ENCODE assay signal across 18 cellular contexts in the genomic region with DNA sequence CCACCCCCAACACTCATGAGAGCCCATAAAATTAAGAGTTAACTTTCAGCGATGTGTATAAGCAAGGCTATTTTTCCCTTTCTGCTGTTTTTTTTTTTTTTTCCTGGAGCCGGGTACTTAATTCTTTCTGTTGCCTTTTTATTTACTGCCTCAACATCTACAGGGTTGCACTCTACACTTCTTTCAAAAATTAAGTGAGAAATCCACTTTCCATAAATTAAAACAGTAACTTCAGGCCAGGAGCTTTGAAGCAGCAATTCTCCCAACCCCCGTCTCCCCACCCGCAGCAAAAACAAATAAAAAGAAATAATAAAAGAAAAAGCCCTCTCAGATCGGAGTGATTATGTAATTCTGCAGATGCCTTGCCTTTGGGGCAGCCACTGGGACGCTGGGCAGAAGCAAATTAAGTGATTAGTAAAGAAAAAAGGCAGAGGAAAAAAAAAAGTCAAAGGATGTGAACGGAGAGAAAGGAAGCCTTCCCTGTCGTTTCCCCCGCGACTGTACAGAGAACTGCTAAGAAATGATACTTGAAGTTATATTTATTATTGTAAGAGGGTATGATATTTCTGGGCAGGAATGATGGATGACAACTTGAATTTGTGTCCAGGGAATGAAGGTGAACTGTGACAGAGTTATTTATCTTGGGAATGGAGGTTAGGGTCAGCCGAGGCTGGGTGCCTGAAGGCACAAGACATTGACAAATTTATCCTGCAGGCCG.
DNase-seq lines count a peak whose midpoint lies in the region; ATAC-seq and TF ChIP-seq lines count a peak whose summit lies in the region.
"Had no signal": no experiment of that assay in that cellular context is flagged by ENCODE, and none has a peak within 500 bp of the region (broad histone marks: within the 10 kb centered on the region; RNA-seq: fewer than 3 reads in every experiment).

No MANE protein-coding gene starts in this region.

- intact Hi-C loops in Right ventricle myocardium inferior (cut with DNase I): loop anchor here (5.0 to 10.0 kb wide), 2 partner anchors 120 to 512 kb away; no protein-coding TSS in a partner anchor
- intact Hi-C loops in Calu3 (cut with micrococcal nuclease; ENCODE audit: unreplicated experiment): loop anchor here (10.0 kb wide), 2 partner anchors 770 to 950 kb away; no protein-coding TSS in a partner anchor

- H3K4me1 ChIP-seq in cardiac muscle cell (ENCODE audit: low read depth): peaks cover 17% of the 10 kb centered on the region

- peak overlapping the region; percentile 82 for H3K27ac Mint-ChIP-seq in endothelial cell (ENCODE audit: unreplicated experiment)
- no peak overlapping the region for H3K27ac Mint-ChIP-seq in neural crest cell (ENCODE audit: unreplicated experiment)
- no peak overlapping the region for H3K27ac Mint-ChIP-seq in Calu3 (ENCODE audit: unreplicated experiment)
- H3K27ac Mint-ChIP-seq: activated CD4-positive, alpha-beta T cell treated with anti-CD3 and anti-CD28 coated beads, Interleukin-2, amount 10 ng/mL, durations not matched to agents 24 days and 14 days had no signal

- H3K9me3 Mint-ChIP-seq in endothelial cell (ENCODE audit: unreplicated experiment) (no peaks in the 10 kb centered on the region), neural crest cell (no peaks in the 10 kb centered on the region), Calu3 (ENCODE audit: low read depth, unreplicated experiment) (no peaks in the 10 kb centered on the region)
- H3K9me3 Mint-ChIP-seq: activated CD4-positive, alpha-beta T cell treated with anti-CD3 and anti-CD28 coated beads, Interleukin-2, amount 10 ng/mL, durations not matched to agents 24 days and 14 days had no signal

- CTCF ChIA-PET in Calu3 (lab: Charles Lee): interaction anchor here (0.7 kb wide), 1 partner anchor 20 kb away, joined by 3 read pairs; no protein-coding TSS in a partner anchor

- TF ChIP-seq CTCF in cardiac muscle cell (IDR thresholded peaks at IDR 0.05; ENCODE audit: low read depth, low read length): no peak
- no peak for TF ChIP-seq CTCF in endothelial cell (IDR thresholded peaks at IDR 0.05; ENCODE audit: unreplicated experiment)
- no peak for TF ChIP-seq CTCF in neural crest cell (conservative IDR thresholded peaks at IDR 0.05)
- no peak for TF ChIP-seq CTCF in Calu3 (IDR thresholded peaks at IDR 0.05; ENCODE audit: unreplicated experiment)

- H3K4me3 ChIP-seq in cardiac muscle cell: no peak overlapping the region
- H3K4me3 ChIP-seq: ovary had no signal

- H3K4me1 Mint-ChIP-seq in endothelial cell (ENCODE audit: unreplicated experiment) (peaks cover 32% of the 10 kb centered on the region), neural crest cell (peaks cover 38% of the 10 kb centered on the region), Calu3 (ENCODE audit: low read depth, unreplicated experiment) (peaks cover 20% of the 10 kb centered on the region)
- H3K4me1 Mint-ChIP-seq: activated CD4-positive, alpha-beta T cell treated with anti-CD3 and anti-CD28 coated beads, Interleukin-2, amount 10 ng/mL, durations not matched to agents 24 days and 14 days had no signal

- no peaks in the 10 kb centered on the region for H3K36me3 ChIP-seq in cardiac muscle cell
- H3K36me3 ChIP-seq: gastrocnemius medialis, ovary had no signal

- H3K27me3 Mint-ChIP-seq in endothelial cell (ENCODE audit: unreplicated experiment) (peaks cover 10% of the 10 kb centered on the region), neural crest cell (ENCODE audit: low read depth) (peaks cover 5% of the 10 kb centered on the region), Calu3 (ENCODE audit: unreplicated experiment) (no peaks in the 10 kb centered on the region)
- H3K27me3 Mint-ChIP-seq: activated CD4-positive, alpha-beta T cell treated with anti-CD3 and anti-CD28 coated beads, Interleukin-2, amount 10 ng/mL, durations not matched to agents 24 days and 14 days had no signal

- no peak for ATAC-seq in Right ventricle myocardium inferior
- ATAC-seq: left lobe of liver had no signal

- H3K27ac ChIP-seq in cardiac muscle cell: peak overlapping the region; percentile 26
- H3K27ac ChIP-seq: ovary had no signal

- BruUV-seq in Calu3 (replicated peaks; lab: Mats Ljungman, UMichigan): no TSS peak

- H3K27me3 ChIP-seq in cardiac muscle cell: no peaks in the 10 kb centered on the region
- H3K27me3 ChIP-seq: gastrocnemius medialis, ovary, tibial nerve had no signal

- H3K9me3 ChIP-seq in cardiac muscle cell (ENCODE audit: low read depth): no peaks in the 10 kb centered on the region
- H3K9me3 ChIP-seq: gastrocnemius medialis, ovary had no signal

- DNase-seq in cardiac muscle cell (ENCODE audit: low read depth in 1 of 2, low spot score in 1 of 2): peak in 1 of 2 donors; percentile 37
- DNase-seq in Right ventricle myocardium inferior (ENCODE audit: missing footprints): no peak
- no peak for DNase-seq in endothelial cell (ENCODE audit: low spot score)
- no peak for DNase-seq in neural crest cell (ENCODE audit: low read depth, low spot score)
- no peak for DNase-seq in NCI-H446 (lab: John Stamatoyannopoulos, UW)
- DNase-seq in inferior parietal cortex (ENCODE audit: extremely low spot score): no peak
- no peak for DNase-seq in Calu3
- DNase-seq in NCI-H524 (lab: John Stamatoyannopoulos, UW): no peak
- DNase-seq: activated CD4-positive, alpha-beta T cell treated with anti-CD3 and anti-CD28 coated beads, Interleukin-2, amount 10 ng/mL, durations not matched to agents 24 days and 14 days; activated naive CD4-positive, alpha-beta T cell; aorta; cortex of kidney; gastrocnemius medialis; NCI-H2029; SW 1271 had no signal

- H3K4me3 Mint-ChIP-seq in endothelial cell (ENCODE audit: unreplicated experiment) (no peak overlapping the region), neural crest cell (peak overlapping the region; percentile 62), Calu3 (ENCODE audit: low read depth, unreplicated experiment) (no peak overlapping the region)
- H3K4me3 Mint-ChIP-seq: activated CD4-positive, alpha-beta T cell treated with anti-CD3 and anti-CD28 coated beads, Interleukin-2, amount 10 ng/mL, durations not matched to agents 24 days and 14 days had no signal

- peaks cover 6% of the 10 kb centered on the region for H3K36me3 Mint-ChIP-seq in endothelial cell (ENCODE audit: low read depth, unreplicated experiment)
- H3K36me3 Mint-ChIP-seq in neural crest cell (ENCODE audit: low read depth): peaks cover 3% of the 10 kb centered on the region
- H3K36me3 Mint-ChIP-seq in Calu3 (ENCODE audit: insufficient read depth, unreplicated experiment): no peaks in the 10 kb centered on the region
